Comparison of ENCODE assay signal across 8 cellular contexts in genomic region chr11:19603771-19604170, GRCh38.
"Had no signal": no experiment of that assay in that cellular context is flagged by ENCODE, and none has a peak within 500 bp of the region (broad histone marks: within the 10 kb centered on the region; RNA-seq: fewer than 3 reads in every experiment).

No MANE protein-coding gene starts in this region.

- DNase-seq: GM23248, GOT3, H7, HCEC 1CT, HFFc6, IMR-90, KG1 had no signal

- H3K9ac ChIP-seq: GM23248 had no signal

- ATAC-seq: K562 had no signal

- H3K4me3 ChIP-seq: GM23248, K562 had no signal

- H2AFZ ChIP-seq: GM23248 had no signal
